8 cellular contexts compared by ENCODE assay signal in the genomic region with DNA sequence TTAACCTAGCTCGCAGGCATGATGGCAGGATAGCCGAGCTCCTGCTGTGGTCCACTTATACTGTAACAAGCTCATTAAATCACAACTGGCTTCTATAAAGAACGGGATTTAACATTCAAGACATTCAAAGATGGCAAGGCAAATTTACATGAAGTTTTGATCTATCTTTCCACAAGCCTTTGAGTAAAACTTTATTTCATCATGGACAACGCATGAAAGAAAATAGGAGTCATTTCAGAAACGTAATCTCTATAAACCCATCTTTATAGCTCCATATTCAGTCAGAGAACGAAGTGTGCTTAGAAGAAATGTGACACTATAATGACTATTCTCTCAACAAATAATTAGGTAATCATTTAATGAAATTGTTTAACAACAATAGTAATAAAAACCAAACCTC. TPM values are rescaled to one million over a fixed set of nuclear protein-coding genes. Genes with fewer than 3 reads are reported as not detected.
DNase-seq lines count a peak whose midpoint lies in the region; ATAC-seq, FAIRE-seq and TF ChIP-seq lines count a peak whose summit lies in the region.

No MANE protein-coding gene starts in this region.

- FAIRE-seq in K562 (lab: Jason Lieb, UNC) = no peak

- H3K4me1 ChIP-seq in A673 (ENCODE audit: insufficient read depth, low read length, poor library complexity, severe bottlenecking) = peaks cover 5% of the 10 kb centered on the region
- peaks cover 0 to 4% of the 10 kb centered on the region in 2 experiments; a peak in 1 of 5 replicates for H3K4me1 ChIP-seq in K562 (replicated peaks in 1 of 2; ENCODE audit: control insufficient read depth in 2 of 2, insufficient read depth in 2 of 2, low read length in 2 of 2)
- H3K4me1 ChIP-seq in mucosa of descending colon (ENCODE audit: low read depth) = peaks cover 17% of the 10 kb centered on the region

- H3K9me3 ChIP-seq in A673 (ENCODE audit: low read depth, low read length, poor library complexity, severe bottlenecking) (peaks cover 2% of the 10 kb centered on the region), K562 (replicated peaks; ENCODE audit: control insufficient read depth, insufficient read depth, low read depth, low read length) (no peaks in the 10 kb centered on the region; the same call in 1 of the 2 replicates), mucosa of descending colon (no peaks in the 10 kb centered on the region)

- intact Hi-C loops in A673 (cut with micrococcal nuclease; ENCODE audit: unreplicated experiment) = no loop called here
- intact Hi-C loops in K562 (cut with micrococcal nuclease) = no loop called here
- intact Hi-C loops in mucosa of descending colon (cut with DNase I, micrococcal nuclease) = no loop called here

- H3K27me3 ChIP-seq in A673 (replicated peaks; ENCODE audit: insufficient read depth, low read depth, low read length, poor library complexity) (no peaks in the 10 kb centered on the region), K562 (ENCODE audit: control insufficient read depth in 2 of 2, insufficient read depth in 2 of 2, low read length in 2 of 2) (no peaks in the 10 kb centered on the region)

- DNase-seq in A673 (ENCODE audit: low spot score) (peak; percentile 29), HFF-Myc (ENCODE audit: extremely low read depth, low read depth) (no peak), K562 (ENCODE audit: extremely low read depth in 1 of 4, low spot score in 3 of 4) (no peak), mucosa of descending colon (no peak), retina (no peak), CD1c-positive myeloid dendritic cell (ENCODE audit: extremely low spot score) (no peak)

- BruUV-seq in A673 (replicated peaks; lab: Mats Ljungman, UMichigan) (TSS peak; percentile 54), K562 (replicated peaks; lab: Mats Ljungman, UMichigan) (TSS peak; percentile 56)

- no peak for TF ChIP-seq RAD21 in K562 (CRISPR knock-in tag; conservative IDR thresholded peaks at IDR 0.05 in 1 of 2, IDR thresholded peaks at IDR 0.05 in 1 of 2)

- no peaks in the 10 kb centered on the region for H3K9me1 ChIP-seq in K562 (ENCODE audit: control insufficient read depth, insufficient read depth, low read length)

- H3K4me2 ChIP-seq in K562 (ENCODE audit: insufficient read depth, low read length) = peak overlapping the region; percentile 95

- peaks cover 65% of the 10 kb centered on the region for H3K79me2 ChIP-seq in K562 (ENCODE audit: control insufficient read depth, insufficient read depth, low read length)

- peak overlapping the region; percentile 99 for H3K27ac ChIP-seq in A673 (ENCODE audit: low read depth, low read length, poor library complexity, severe bottlenecking)
- peak overlapping the region; percentile 99 for H3K27ac ChIP-seq in K562 (ENCODE audit: extremely low read depth, low read depth, low read length)

- H2AFZ ChIP-seq in K562 (ENCODE audit: low read depth, low read length) = no peak overlapping the region

- 0 out of 2 replicates have a peak, but pooled peaks cover 15% of the 10 kb centered on the region for H4K20me1 ChIP-seq in K562 (replicated peaks; ENCODE audit: control insufficient read depth, insufficient read depth, low read length)

- peak overlapping the region in 1 of 2 experiments; percentile 97; a peak in 3 of 4 replicates for H3K9ac ChIP-seq in K562 (ENCODE audit: insufficient read depth in 1 of 2, low read depth in 2 of 2, low read length in 2 of 2)

- POLR2A ChIA-PET in A673 (lab: Charles Lee; ENCODE audit: low non-redundant PET) = no interaction called here
- POLR2A ChIA-PET in K562 (lab: Yijun Ruan, JAX) = interaction anchor here (1.0 to 2.5 kb wide), 6 partner anchors 8 to 286 kb away, joined by 3 to 7 read pairs (median 6); no protein-coding TSS in a partner anchor

- TF ChIP-seq POLR2A in K562 (conservative IDR thresholded peaks at IDR 0.05) = no peak

- H3K4me3 ChIP-seq in A673 (ENCODE audit: low read depth, low read length, poor library complexity, severe bottlenecking) = peak overlapping the region; percentile 100
- H3K4me3 ChIP-seq in HFF-Myc (replicated peaks; ENCODE audit: low read depth, low read length) = peak overlapping the region; percentile 95
- H3K4me3 ChIP-seq in K562 = peak overlapping the region; percentile 99
- peak overlapping the region; percentile 100 for H3K4me3 ChIP-seq in mucosa of descending colon

- peaks cover 7% of the 10 kb centered on the region for H3K36me3 ChIP-seq in A673 (ENCODE audit: insufficient read depth, low read length, poor library complexity, severe bottlenecking)
- H3K36me3 ChIP-seq in K562 (ENCODE audit: control insufficient read depth, insufficient read depth, low read length) = peaks cover 26% of the 10 kb centered on the region; the same call in 1 of the 3 replicates
- H3K36me3 ChIP-seq in mucosa of descending colon (ENCODE audit: low read depth) = no peaks in the 10 kb centered on the region

- ATAC-seq in K562 (no peak), mucosa of descending colon (no peak), HG03139 (IDR thresholded peaks at IDR 0.05; ENCODE audit: unreplicated experiment) (no peak), esophagus mucosa (no peak)

- WGBS in K562 (ENCODE audit: insufficient coverage, low coverage, missing lambda C conversion rate) = under 1% methylated on average over 6 of the region's 6 CpGs

- CTCF ChIA-PET in A673 (lab: Charles Lee) = interaction anchor here (0.8 kb wide), 1 partner anchor 31 kb away, joined by 3 read pairs; no protein-coding TSS in a partner anchor
- CTCF ChIA-PET in K562 (lab: Yijun Ruan, JAX; ENCODE audit: low intra/inter-chr PET ratio) = no interaction called here

- in situ Hi-C loops in K562 (cut with MboI) = no loop called here

- TF ChIP-seq CTCF in A673 (conservative IDR thresholded peaks at IDR 0.05; ENCODE audit: low read depth, low read length) (no peak), HFF-Myc (IDR thresholded peaks at IDR 0.05; ENCODE audit: low read depth, low read length, missing control alignments) (no peak), K562 (IDR thresholded peaks at IDR 0.05 in 2 of 3, conservative IDR thresholded peaks at IDR 0.05 in 1 of 3; ENCODE audit: insufficient read depth in 2 of 3, low read depth in 1 of 3, low read length in 3 of 3) (no peak), mucosa of descending colon (IDR thresholded peaks at IDR 0.05) (no peak)

- no peak for TF ChIP-seq EP300 in K562 (IDR thresholded peaks at IDR 0.05; ENCODE audit: low read length)

TF ChIP-seq in K562, 482 proteins besides CTCF, POLR2A, EP300 and RAD21 (continues in another document):
- no peak for TF ChIP-seq MTA1 (IDR thresholded peaks at IDR 0.05; ENCODE audit: borderline replicate concordance)
- TF ChIP-seq, protein P1, sequence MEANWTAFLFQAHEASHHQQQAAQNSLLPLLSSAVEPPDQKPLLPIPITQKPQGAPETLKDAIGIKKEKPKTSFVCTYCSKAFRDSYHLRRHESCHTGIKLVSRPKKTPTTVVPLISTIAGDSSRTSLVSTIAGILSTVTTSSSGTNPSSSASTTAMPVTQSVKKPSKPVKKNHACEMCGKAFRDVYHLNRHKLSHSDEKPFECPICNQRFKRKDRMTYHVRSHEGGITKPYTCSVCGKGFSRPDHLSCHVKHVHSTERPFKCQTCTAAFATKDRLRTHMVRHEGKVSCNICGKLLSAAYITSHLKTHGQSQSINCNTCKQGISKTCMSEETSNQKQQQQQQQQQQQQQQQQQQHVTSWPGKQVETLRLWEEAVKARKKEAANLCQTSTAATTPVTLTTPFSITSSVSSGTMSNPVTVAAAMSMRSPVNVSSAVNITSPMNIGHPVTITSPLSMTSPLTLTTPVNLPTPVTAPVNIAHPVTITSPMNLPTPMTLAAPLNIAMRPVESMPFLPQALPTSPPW (CRISPR knock-in tag; IDR thresholded peaks at IDR 0.05) = no peak
- no peak for TF ChIP-seq KLF16 (IDR thresholded peaks at IDR 0.05)
- TF ChIP-seq ZNF124 (CRISPR knock-in tag; IDR thresholded peaks at IDR 0.05) = no peak

RNA-seq across cellular contexts. Expression of gene RPN1, which starts 1.4 kb away (rescaled TPM):
- total RNA-seq in A673 (2021) (239 and 254 TPM in 2 replicates), K562 (2014; rRNA removed) (178 and 259 TPM in 2 replicates), K562 (2014; rRNA removed; fragmentation: Illumina TruSeq; extraction: Trizol) (145 and 148 TPM in 2 replicates), K562 (2015; rRNA removed; fragmentation: Illumina TruSeq; extraction: Trizol) (177 and 181 TPM in 2 replicates), K562 (2021) (145 and 157 TPM in 2 replicates), mucosa of descending colon (100 to 1,000 TPM; 130 to 219 (median 166) TPM), esophagus mucosa (108 TPM)
- total RNA-seq in K562 (2011; cell fraction: chromatin; rRNA removed; ENCODE audit: low replicate concordance) = 307 and 408 TPM in 2 replicates
- 556 and 558 TPM in 2 replicates for total RNA-seq in K562 (2011; cell fraction: nucleolus; rRNA removed)
- total RNA-seq in K562 (2011; cell fraction: nucleoplasm; rRNA removed) = 513 and 556 TPM in 2 replicates
- polyA plus RNA-seq in K562 (2011; rRNA removed) (276 and 300 TPM in 2 replicates), K562 (2014; fragmentation: Illumina TruSeq; extraction: Trizol) (149 and 168 TPM in 2 replicates), K562 (2014; fragmentation: Nextera tagmentation; extraction: Ambion mirVana) (10 to 100 TPM; 39.5 to 58.4 TPM), K562 (2014; rRNA removed) (130 and 155 TPM in 2 replicates)
- polyA plus RNA-seq in K562 (2011; cell fraction: cytosol; rRNA removed) = 176 and 214 TPM in 2 replicates
- polyA plus RNA-seq in K562 (2011; cell fraction: nucleus; rRNA removed) = 75.2 and 102 TPM in 2 replicates
- 132 and 168 TPM in 2 replicates for polyA plus RNA-seq in K562 (2012)
- polyA minus RNA-seq in K562 (2011; rRNA and poly(A)+ RNA removed) = 336 and 376 TPM in 2 replicates
- 146 and 148 TPM in 2 replicates for polyA minus RNA-seq in K562 (2011; cell fraction: cytosol; rRNA and poly(A)+ RNA removed)
- 41.9 and 66.5 TPM in 2 replicates for polyA minus RNA-seq in K562 (2011; cell fraction: nucleus; rRNA and poly(A)+ RNA removed)
